ENCODE assay signal across 14 cellular contexts in genomic region chr10:96718304-96718990, GRCh38. TPM values are rescaled to one million over a fixed set of nuclear protein-coding genes. Genes with fewer than 3 reads are reported as not detected.
A peak's percentile ranks its signal among the peaks of the same experiment; 100 is the strongest.
DNase-seq lines count a peak whose midpoint lies in the region; ATAC-seq and TF ChIP-seq lines count a peak whose summit lies in the region.
"Had no signal": no experiment of that assay in that cellular context is flagged by ENCODE, and none has a peak within 500 bp of the region (broad histone marks: within the 10 kb centered on the region; RNA-seq: fewer than 3 reads in every experiment).

No MANE protein-coding gene starts in this region.

- no peaks in the 10 kb centered on the region for H3K36me3 Mint-ChIP-seq in activated T-cell treated with anti-CD3 and anti-CD28 coated beads, Interleukin-2, amount 50 U/mL, for 4 hours (ENCODE audit: insufficient read depth)

- no peaks in the 10 kb centered on the region for H3K9me3 Mint-ChIP-seq in activated T-cell treated with anti-CD3 and anti-CD28 coated beads, Interleukin-2, amount 50 U/mL, for 4 hours

- DNase-seq in activated T-cell treated with anti-CD3 and anti-CD28 coated beads, Interleukin-2, amount 50 U/mL, for 4 hours = no peak
- no peak for DNase-seq in activated T-cell treated with anti-CD3 and anti-CD28 coated beads, Interleukin-2, amount 50 U/mL, for 48 hours
- DNase-seq in OCI-M1 (lab: John Stamatoyannopoulos, UW) (peak; percentile 71), left lobe of liver (ENCODE audit: low spot score) (peak; percentile 41), thoracic aorta (ENCODE audit: low spot score) (no peak), RKO (ENCODE audit: low spot score) (no peak), CD1c-positive myeloid dendritic cell (ENCODE audit: extremely low spot score) (no peak), DMS153 (lab: John Stamatoyannopoulos, UW) (no peak)
- DNase-seq: activated CD4-positive, alpha-beta T cell treated with anti-CD3 and anti-CD28 coated beads, Interleukin-2, amount 50 U/mL, for 48 hours; amniotic stem cell; dermis blood vessel endothelial cell; GM23248; NCI-H1436 had no signal

- H3K27ac ChIP-seq in thoracic aorta = peak overlapping the region in 1 of 2 donors; percentile 11
- H3K27ac ChIP-seq: GM23248 had no signal

- no peaks in the 10 kb centered on the region for H3K36me3 ChIP-seq in thoracic aorta

- no peaks in the 10 kb centered on the region for H3K27me3 ChIP-seq in thoracic aorta (replicated peaks; ENCODE audit: insufficient read depth)

- peaks cover 34% of the 10 kb centered on the region for H3K4me1 Mint-ChIP-seq in activated T-cell treated with anti-CD3 and anti-CD28 coated beads, Interleukin-2, amount 50 U/mL, for 4 hours (ENCODE audit: low read depth)

- H3K4me3 Mint-ChIP-seq in activated T-cell treated with anti-CD3 and anti-CD28 coated beads, Interleukin-2, amount 50 U/mL, for 4 hours = peak overlapping the region; percentile 96

- TF ChIP-seq CTCF in thoracic aorta (IDR thresholded peaks at IDR 0.05) = no peak

- H3K4me1 ChIP-seq in thoracic aorta (ENCODE audit: control insufficient read depth in 1 of 2, low read depth in 2 of 2) = peaks cover 4 to 14% of the 10 kb centered on the region in 2 donors

- no peaks in the 10 kb centered on the region for H3K9me3 ChIP-seq in thoracic aorta

- no peak for ATAC-seq in activated T-cell treated with anti-CD3 and anti-CD28 coated beads, Interleukin-2, amount 50 U/mL, for 4 hours
- no peak for ATAC-seq in left lobe of liver
- ATAC-seq in thoracic aorta (ENCODE audit: insufficient number of reproducible peaks, low FRiP score, low read depth) = no peak

- no peaks in the 10 kb centered on the region for H3K27me3 Mint-ChIP-seq in activated T-cell treated with anti-CD3 and anti-CD28 coated beads, Interleukin-2, amount 50 U/mL, for 4 hours (ENCODE audit: low read depth)

- H3K4me3 ChIP-seq in thoracic aorta = peak overlapping the region; percentile 87
- H3K4me3 ChIP-seq: GM23248, smooth muscle cell had no signal

RNA-seq across cellular contexts. Expression of gene PIK3AP1, which starts 1.9 kb away (rescaled TPM):
- total RNA-seq in activated T-cell treated with anti-CD3 and anti-CD28 coated beads, Interleukin-2, amount 50 U/mL, for 4 hours = 1 to 10 TPM; 3.2 to 6.9 (median 5.7) TPM
- total RNA-seq in left lobe of liver (35.7 TPM), thoracic aorta (10 to 100 TPM; 20.2 to 23.6 TPM)
- total RNA-seq: dermis blood vessel endothelial cell, GM23248 had no signal

Comparison
In these comparisons a context has a peak if more than half of its experiments do, and no peak if none do; other contexts are left out.
1. DNase-seq: peak in OCI-M1 (single experiment) and left lobe of liver (single experiment); none in activated T-cell treated with anti-CD3 and anti-CD28 coated beads, Interleukin-2, amount 50 U/mL, for 4 hours (single experiment), activated T-cell treated with anti-CD3 and anti-CD28 coated beads, Interleukin-2, amount 50 U/mL, for 48 hours (0 of 2), thoracic aorta (single experiment), RKO (single experiment), CD1c-positive myeloid dendritic cell (single experiment) and DMS153 (single experiment).